ENCODE assay signal across 16 cellular contexts in the genomic region with DNA sequence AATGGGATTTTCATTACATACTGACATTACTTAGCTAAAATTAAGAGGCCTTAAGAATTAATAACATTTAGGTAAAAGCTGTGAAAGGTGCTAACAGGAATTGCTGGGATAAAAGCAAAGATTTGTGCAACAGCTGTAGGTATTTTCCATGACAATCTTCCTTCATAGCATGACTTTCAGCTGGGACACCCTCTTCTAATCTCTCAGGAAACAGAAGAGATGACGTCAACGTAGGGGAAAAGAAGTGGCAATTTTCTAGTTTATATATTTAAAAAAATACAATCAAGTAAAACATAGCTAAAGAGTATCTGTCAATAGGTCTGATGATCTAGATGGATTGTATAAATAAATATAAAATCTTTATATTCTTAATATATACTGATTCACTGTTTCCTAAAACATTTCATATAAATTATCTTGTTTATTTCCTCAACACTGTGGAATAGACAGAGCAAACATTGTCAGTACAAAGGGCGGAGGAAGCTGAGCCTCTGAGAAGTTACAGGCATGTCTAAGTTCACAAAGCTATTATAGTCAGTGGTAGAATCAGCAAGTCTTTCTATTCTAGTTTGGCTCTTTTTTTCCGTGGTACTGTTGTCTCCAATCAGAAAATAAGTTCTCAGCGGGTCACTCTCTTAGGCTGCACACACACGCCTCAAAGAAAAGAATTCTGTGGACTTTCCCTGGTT.
"Had no signal": no experiment of that assay in that cellular context is flagged by ENCODE, and none has a peak within 500 bp of the region (broad histone marks: within the 10 kb centered on the region; RNA-seq: fewer than 3 reads in every experiment).

No MANE protein-coding gene starts in this region.

- H3K36me3 ChIP-seq: ascending aorta, cardiac muscle cell, lower lobe of right lung, sigmoid colon had no signal

- H3K9me3 ChIP-seq: ascending aorta, lower lobe of right lung, sigmoid colon, testis had no signal

- H3K27ac ChIP-seq: ascending aorta, cardiac muscle cell, lower lobe of right lung, sigmoid colon, testis had no signal

- H3K4me1 ChIP-seq: ascending aorta, lower lobe of right lung, sigmoid colon, testis had no signal

- DNase-seq: activated CD4-positive, alpha-beta T cell treated with anti-CD3 and anti-CD28 coated beads for 4 hours; activated CD8-positive, alpha-beta memory T cell treated with anti-CD3 and anti-CD28 coated beads, Interleukin-2, amount 50 U/mL, for 48 hours; activated CD8-positive, alpha-beta T cell treated with anti-CD3 and anti-CD28 coated beads, Interleukin-2, amount 10 ng/mL, durations not matched to agents 7 days and 5 days; activated naive CD4-positive, alpha-beta T cell; effector CD8-positive, alpha-beta T cell; lower lobe of right lung; natural killer cell; nucleus accumbens; sigmoid colon; stimulated activated CD4-positive, alpha-beta T cell treated with anti-CD3 and anti-CD28 coated beads, Interleukin-4, amount 100 ng/mL, for 1 hour; stimulated activated CD8-positive, alpha-beta memory T cell treated with anti-CD3 and anti-CD28 coated beads, Interleukin-4, amount 100 ng/mL, for 48 hours; T-cell; T1000; testis had no signal

- H3K4me3 ChIP-seq: ascending aorta, cardiac muscle cell, lower lobe of right lung, sigmoid colon, testis had no signal

- ATAC-seq: activated CD8-positive, alpha-beta T cell treated with anti-CD3 and anti-CD28 coated beads, Interleukin-2, amount 10 ng/mL, durations not matched to agents 7 days and 5 days; lower lobe of right lung; natural killer cell; T-cell had no signal
